Comparison of ENCODE assay signal across 1 cellular context in the genomic region with DNA sequence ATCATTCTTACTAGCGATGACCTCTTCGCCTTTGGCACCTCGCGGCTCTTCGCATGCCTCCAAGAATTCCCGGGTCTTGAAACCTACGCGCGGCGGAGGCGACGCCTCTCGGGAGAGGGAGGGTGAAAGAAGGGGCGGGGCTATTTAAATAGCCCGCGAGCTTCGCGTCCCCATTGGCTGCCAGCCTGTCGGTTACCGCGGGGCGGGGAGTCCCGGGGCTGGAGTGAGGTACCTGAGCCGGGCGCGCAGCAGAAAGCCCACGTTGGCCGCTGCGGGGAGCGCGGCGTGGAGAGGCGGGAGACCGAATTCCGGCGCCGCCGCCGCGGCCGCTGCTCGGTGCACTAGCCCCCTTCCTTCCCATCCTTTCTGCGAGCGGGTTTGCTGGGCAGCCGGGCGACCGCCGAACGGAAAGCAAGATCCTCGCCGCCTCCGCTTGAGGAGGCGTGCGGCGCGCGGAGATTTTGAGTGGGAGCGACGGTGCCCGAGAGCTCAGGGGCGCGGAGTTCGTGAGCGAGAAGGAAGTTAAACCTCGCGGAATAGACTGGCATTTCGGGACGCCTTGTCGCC.
TF ChIP-seq lines count a peak whose summit lies in the region.

A gene (plus strand): TSS at position 251 of the 567 bp plus-strand sequence. CDS start 857 bp downstream, outside the sequence.

TF ChIP-seq in GM12878, 131 proteins besides CTCF, POLR2A, EP300 and RAD21 (continued from another document):
- TF ChIP-seq, protein P1, sequence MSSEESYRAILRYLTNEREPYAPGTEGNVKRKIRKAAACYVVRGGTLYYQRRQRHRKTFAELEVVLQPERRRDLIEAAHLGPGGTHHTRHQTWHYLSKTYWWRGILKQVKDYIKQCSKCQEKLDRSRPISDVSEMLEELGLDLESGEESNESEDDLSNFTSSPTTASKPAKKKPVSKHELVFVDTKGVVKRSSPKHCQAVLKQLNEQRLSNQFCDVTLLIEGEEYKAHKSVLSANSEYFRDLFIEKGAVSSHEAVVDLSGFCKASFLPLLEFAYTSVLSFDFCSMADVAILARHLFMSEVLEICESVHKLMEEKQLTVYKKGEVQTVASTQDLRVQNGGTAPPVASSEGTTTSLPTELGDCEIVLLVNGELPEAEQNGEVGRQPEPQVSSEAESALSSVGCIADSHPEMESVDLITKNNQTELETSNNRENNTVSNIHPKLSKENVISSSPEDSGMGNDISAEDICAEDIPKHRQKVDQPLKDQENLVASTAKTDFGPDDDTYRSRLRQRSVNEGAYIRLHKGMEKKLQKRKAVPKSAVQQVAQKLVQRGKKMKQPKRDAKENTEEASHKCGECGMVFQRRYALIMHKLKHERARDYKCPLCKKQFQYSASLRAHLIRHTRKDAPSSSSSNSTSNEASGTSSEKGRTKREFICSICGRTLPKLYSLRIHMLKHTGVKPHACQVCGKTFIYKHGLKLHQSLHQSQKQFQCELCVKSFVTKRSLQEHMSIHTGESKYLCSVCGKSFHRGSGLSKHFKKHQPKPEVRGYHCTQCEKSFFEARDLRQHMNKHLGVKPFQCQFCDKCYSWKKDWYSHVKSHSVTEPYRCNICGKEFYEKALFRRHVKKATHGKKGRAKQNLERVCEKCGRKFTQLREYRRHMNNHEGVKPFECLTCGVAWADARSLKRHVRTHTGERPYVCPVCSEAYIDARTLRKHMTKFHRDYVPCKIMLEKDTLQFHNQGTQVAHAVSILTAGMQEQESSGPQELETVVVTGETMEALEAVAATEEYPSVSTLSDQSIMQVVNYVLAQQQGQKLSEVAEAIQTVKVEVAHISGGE (CRISPR knock-in tag; IDR thresholded peaks at IDR 0.05): no peak
